ENCODE assay signal across 15 cellular contexts in the genomic region with DNA sequence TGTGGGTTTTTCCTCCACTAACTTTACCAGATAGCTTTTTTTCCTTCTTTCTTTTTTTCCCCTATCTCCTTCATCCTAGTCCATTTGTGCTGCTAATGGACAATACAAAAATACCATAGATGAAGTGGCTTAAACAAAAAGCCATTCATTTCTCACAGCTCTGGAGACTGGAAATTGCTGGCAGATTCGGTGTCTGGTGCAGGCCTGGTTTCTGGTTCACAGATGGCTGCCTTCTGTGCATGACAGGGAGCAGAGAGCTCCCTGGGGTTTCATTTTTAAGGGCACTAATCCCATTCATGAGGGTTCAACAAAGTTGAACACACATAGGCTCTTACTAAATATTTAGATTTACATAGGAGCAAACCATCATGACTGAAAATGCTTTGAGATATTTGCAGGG.
DNase-seq lines count a peak whose midpoint lies in the region; TF ChIP-seq lines count a peak whose summit lies in the region.
"Had no signal": no experiment of that assay in that cellular context is flagged by ENCODE, and none has a peak within 500 bp of the region (broad histone marks: within the 10 kb centered on the region; RNA-seq: fewer than 3 reads in every experiment).

No MANE protein-coding gene starts in this region.

- H3K27me3 Mint-ChIP-seq in glutamatergic neuron (ENCODE audit: unreplicated experiment) = peaks cover 27% of the 10 kb centered on the region

- peaks cover 27 to 40% (median 30%) of the 10 kb centered on the region in 11 experiments for H3K9me3 ChIP-seq in BLaER1 treated with 17β-estradiol and CSF1 and Interleukin-3, amounts not matched to agents 10 nM and 100 nM (replicated peaks in 1 of 11)
- H3K9me3 ChIP-seq: SJSA1 had no signal

- peaks cover 0 to 25% (median 22%) of the 10 kb centered on the region in 10 experiments; a peak in 15 of 20 replicates for H3K4me1 ChIP-seq in BLaER1 treated with 17β-estradiol and CSF1 and Interleukin-3, amounts not matched to agents 10 nM and 100 nM
- H3K4me1 ChIP-seq in rectal smooth muscle tissue (ENCODE audit: control insufficient read depth, insufficient read depth, low read length) = peaks cover 18% of the 10 kb centered on the region
- H3K4me1 ChIP-seq: SJSA1 had no signal

- peaks cover 20% of the 10 kb centered on the region for H3K36me3 Mint-ChIP-seq in glutamatergic neuron (ENCODE audit: unreplicated experiment)
- H3K36me3 Mint-ChIP-seq: CD8-positive, alpha-beta memory T cell had no signal

- no peak overlapping the region for H3K4me3 ChIP-seq in BLaER1 treated with 17β-estradiol and CSF1 and Interleukin-3, amounts not matched to agents 10 nM and 100 nM
- no peak overlapping the region for H3K4me3 ChIP-seq in rectal smooth muscle tissue (ENCODE audit: low read length)
- H3K4me3 ChIP-seq: SJSA1 had no signal

- H4K20me1 ChIP-seq in BLaER1 treated with 17β-estradiol and CSF1 and Interleukin-3, amounts not matched to agents 10 nM and 100 nM = no peaks in the 10 kb centered on the region

- H3K9me3 Mint-ChIP-seq in glutamatergic neuron (ENCODE audit: unreplicated experiment) = peaks cover 33% of the 10 kb centered on the region

- peak overlapping the region; percentile 99 for H3K27ac Mint-ChIP-seq in glutamatergic neuron (ENCODE audit: unreplicated experiment)
- H3K27ac Mint-ChIP-seq: B cell; CD8-positive, alpha-beta memory T cell had no signal

- H3K4me2 ChIP-seq in BLaER1 treated with 17β-estradiol and CSF1 and Interleukin-3, amounts not matched to agents 10 nM and 100 nM = peak overlapping the region in 8 of 11 experiments; percentile 23 to 78 (median 63); a peak in 14 of 22 replicates

- H3K4me1 Mint-ChIP-seq in glutamatergic neuron (ENCODE audit: low read depth, unreplicated experiment) = peaks cover 37% of the 10 kb centered on the region
- H3K4me1 Mint-ChIP-seq: B cell; CD8-positive, alpha-beta memory T cell had no signal

- H3K27me3 ChIP-seq in BLaER1 treated with 17β-estradiol and CSF1 and Interleukin-3, amounts not matched to agents 10 nM and 100 nM = no peaks in the 10 kb centered on the region
- H3K27me3 ChIP-seq in rectal smooth muscle tissue (ENCODE audit: control insufficient read depth, insufficient read depth, low read length) = no peaks in the 10 kb centered on the region
- H3K27me3 ChIP-seq: SJSA1 had no signal

- DNase-seq in NCI-H524 (lab: John Stamatoyannopoulos, UW) (peak; percentile 6 to 69), glutamatergic neuron (peak; percentile 59), AG20443 (ENCODE audit: low spot score) (no peak), COR-L47 (lab: John Stamatoyannopoulos, UW) (no peak)
- no peak for DNase-seq in activated CD4-positive, CD25-positive, alpha-beta regulatory T cell treated with anti-CD3 and anti-CD28 coated beads, Interleukin-2, amount 50 U/mL, for 72 hours
- DNase-seq: ACHN; CD8-positive, alpha-beta memory T cell; KG1; NCI-H1436; NCI-H2081; PC-3 had no signal

- no peak overlapping the region for H3K9ac ChIP-seq in BLaER1 treated with 17β-estradiol and CSF1 and Interleukin-3, amounts not matched to agents 10 nM and 100 nM
- H3K9ac ChIP-seq in rectal smooth muscle tissue (ENCODE audit: low read length) = no peak overlapping the region

- TF ChIP-seq CTCF in glutamatergic neuron (IDR thresholded peaks at IDR 0.05; ENCODE audit: partially characterized antibody, unreplicated experiment) = no peak

- H3K27ac ChIP-seq in BLaER1 treated with 17β-estradiol and CSF1 and Interleukin-3, amounts not matched to agents 10 nM and 100 nM = no peak overlapping the region
- H3K27ac ChIP-seq in rectal smooth muscle tissue (ENCODE audit: low read depth, low read length) = peak overlapping the region; percentile 26
- H3K27ac ChIP-seq: SJSA1 had no signal

- no peaks in the 10 kb centered on the region for H3K36me3 ChIP-seq in BLaER1 treated with 17β-estradiol and CSF1 and Interleukin-3, amounts not matched to agents 10 nM and 100 nM
- H3K36me3 ChIP-seq in rectal smooth muscle tissue (ENCODE audit: control insufficient read depth, insufficient read depth, low read length) = no peaks in the 10 kb centered on the region
- H3K36me3 ChIP-seq: SJSA1 had no signal

- H3K4me3 Mint-ChIP-seq in glutamatergic neuron (ENCODE audit: unreplicated experiment) = peak overlapping the region; percentile 81
- H3K4me3 Mint-ChIP-seq: B cell; CD8-positive, alpha-beta memory T cell had no signal

Comparison
In these comparisons a context has a peak if more than half of its experiments do, and no peak if none do; other contexts are left out.
1. DNase-seq: peak in NCI-H524 (2 of 2) and glutamatergic neuron (single experiment); none in AG20443 (single experiment), COR-L47 (single experiment) and activated CD4-positive, CD25-positive, alpha-beta regulatory T cell treated with anti-CD3 and anti-CD28 coated beads, Interleukin-2, amount 50 U/mL, for 72 hours (single experiment).